In genomic region chr14:60094306-60094897, GRCh38 we compare ENCODE assay signal across 8 cellular contexts. TPM values are rescaled to one million over a fixed set of nuclear protein-coding genes. Genes with fewer than 3 reads are reported as not detected.
DNase-seq lines count a peak whose midpoint lies in the region; ATAC-seq and TF ChIP-seq lines count a peak whose summit lies in the region.

No MANE protein-coding gene starts in this region.

- in situ Hi-C loops in mammary epithelial cell (cut with MboI; ENCODE audit: low sequenced_read_pairs in 2 of 2) = loop anchor here in 1 of 2 donors (5.0 kb wide), 1 partner anchor 68 kb away; no protein-coding TSS in a partner anchor

- no TSS peak for BruUV-seq in mammary epithelial cell (replicated peaks; lab: Mats Ljungman, UMichigan)

- ATAC-seq in DND-41 (ENCODE audit: insufficient read depth, low read depth) (no peak), HG03460 (IDR thresholded peaks at IDR 0.05; ENCODE audit: unreplicated experiment) (no peak)
- ATAC-seq in naive thymus-derived CD4-positive, alpha-beta T cell = no peak

- H3K4me3 ChIP-seq in DND-41 (ENCODE audit: low read depth in 1 of 2, low read length in 2 of 2) (peak overlapping the region in 1 of 2 experiments; percentile 82; a peak in 2 of 4 replicates), mammary epithelial cell (replicated peaks in 1 of 3; ENCODE audit: insufficient read depth in 1 of 3, low read depth in 2 of 3, low read length in 3 of 3) (peak overlapping the region; percentile 66 to 86 (median 75)), Peyer's patch (no peak overlapping the region)
- H3K4me3 ChIP-seq in naive thymus-derived CD4-positive, alpha-beta T cell (ENCODE audit: low read length) = no peak overlapping the region
- H3K4me3 ChIP-seq in effector memory CD4-positive, alpha-beta T cell (ENCODE audit: insufficient read depth, low read depth, low read length, poor library complexity, severe bottlenecking) = no peak overlapping the region

- H2AFZ ChIP-seq in DND-41 (ENCODE audit: low read depth, low read length) (no peak overlapping the region), mammary epithelial cell (ENCODE audit: low read depth, low read length) (no peak overlapping the region)

- H3K9ac ChIP-seq in DND-41 (ENCODE audit: low read depth, low read length) = peak overlapping the region; percentile 9
- no peak overlapping the region for H3K9ac ChIP-seq in mammary epithelial cell (ENCODE audit: insufficient read depth, low read length)

- peak overlapping the region in 6 of 9 donors; percentile 38 to 99 (median 74) for H3K27ac Mint-ChIP-seq in naive thymus-derived CD4-positive, alpha-beta T cell

- H3K4me3 Mint-ChIP-seq in naive thymus-derived CD4-positive, alpha-beta T cell = peak overlapping the region; percentile 75 to 98 (median 94)

- CTCF ChIA-PET in mammary epithelial cell (lab: Charles Lee; ENCODE audit: low non-redundant PET) = no interaction called here
- CTCF ChIA-PET in naive thymus-derived CD4-positive, alpha-beta T cell (lab: Charles Lee) = interaction anchor here (1.0 kb wide), 1 partner anchor 71 kb away, joined by 3 read pairs; the partner anchor contains the start of gene DHRS7

- peaks cover 24% of the 10 kb centered on the region for H3K36me3 ChIP-seq in DND-41 (ENCODE audit: insufficient read depth, low read length)
- H3K36me3 ChIP-seq in mammary epithelial cell (ENCODE audit: insufficient read depth, low read length) = no peaks in the 10 kb centered on the region
- H3K36me3 ChIP-seq in naive thymus-derived CD4-positive, alpha-beta T cell (ENCODE audit: control insufficient read depth in 2 of 3, insufficient read depth in 3 of 3, low read length in 3 of 3) = peaks cover 0 to 5% (median 0%) of the 10 kb centered on the region in 3 experiments
- H3K36me3 ChIP-seq in effector memory CD4-positive, alpha-beta T cell (ENCODE audit: control insufficient read depth, insufficient read depth, low read length) = no peaks in the 10 kb centered on the region
- H3K36me3 ChIP-seq in Peyer's patch = peaks cover 0 to 6% (median 0%) of the 10 kb centered on the region in 3 donors

- peaks cover 28 to 64% (median 54%) of the 10 kb centered on the region in 7 donors for H3K4me1 Mint-ChIP-seq in naive thymus-derived CD4-positive, alpha-beta T cell

- peak; percentile 43 for DNase-seq in DND-41
- DNase-seq in LoVo (ENCODE audit: low spot score) = peak; percentile 9
- DNase-seq in mammary epithelial cell = no peak
- DNase-seq in naive thymus-derived CD4-positive, alpha-beta T cell = peak in 2 of 9 donors; percentile 2 to 27
- no peak for DNase-seq in effector memory CD4-positive, alpha-beta T cell
- DNase-seq in GOT3 (lab: John Stamatoyannopoulos, UW) = no peak
- no peak for DNase-seq in Peyer's patch

- TF ChIP-seq POLR2A in Peyer's patch (IDR thresholded peaks at IDR 0.05) = no peak

- H4K20me1 ChIP-seq in DND-41 (ENCODE audit: insufficient read depth, low read length) (peaks cover 16% of the 10 kb centered on the region; the same call in 1 of the 2 replicates), mammary epithelial cell (ENCODE audit: insufficient read depth, low read length) (no peaks in the 10 kb centered on the region)

- H3K27me3 Mint-ChIP-seq in naive thymus-derived CD4-positive, alpha-beta T cell = no peaks in the 10 kb centered on the region

- TF ChIP-seq CTCF in DND-41 (IDR thresholded peaks at IDR 0.05; ENCODE audit: borderline replicate concordance, extremely low read depth, low read length, poor library complexity, severe bottlenecking) (no peak), mammary epithelial cell (conservative IDR thresholded peaks at IDR 0.05 in 1 of 2, IDR thresholded peaks at IDR 0.05 in 1 of 2; ENCODE audit: extremely low read depth in 1 of 2, insufficient read depth in 1 of 2, low read depth in 1 of 2, low read length in 2 of 2) (no peak), Peyer's patch (IDR thresholded peaks at IDR 0.05) (no peak)

- H3K4me1 ChIP-seq in DND-41 (ENCODE audit: insufficient read depth, low read length) = peaks cover 41% of the 10 kb centered on the region
- H3K4me1 ChIP-seq in mammary epithelial cell (ENCODE audit: insufficient read depth, low read length) = peaks cover 24% of the 10 kb centered on the region
- H3K4me1 ChIP-seq in naive thymus-derived CD4-positive, alpha-beta T cell (ENCODE audit: control insufficient read depth in 2 of 2, insufficient read depth in 2 of 2, low read length in 2 of 2) = peaks cover 14 to 16% of the 10 kb centered on the region in 2 donors
- peaks cover 7% of the 10 kb centered on the region for H3K4me1 ChIP-seq in effector memory CD4-positive, alpha-beta T cell (ENCODE audit: control insufficient read depth, insufficient read depth, low read length, poor library complexity, severe bottlenecking)
- H3K4me1 ChIP-seq in Peyer's patch = peaks cover 0 to 34% (median 4%) of the 10 kb centered on the region in 4 donors

- intact Hi-C loops in mammary epithelial cell (cut with micrococcal nuclease) = loop anchor here (10.0 kb wide), 1 partner anchor 610 kb away; the partner anchor contains the start of genes JKAMP and L3HYPDH
- intact Hi-C loops in naive thymus-derived CD4-positive, alpha-beta T cell (cut with micrococcal nuclease) = loop anchor here (5.0 kb wide), 3 partner anchors 658 to 1667 kb away; partner anchors contain the start of genes KIAA0586 (in 2 of the 2), SLC38A6 (in 2 of the 2), TIMM9 (in 2 of the 2) and TRMT5 (in 2 of the 2)

- 30% methylated on average over 3 of the region's 5 CpGs for WGBS in mammary epithelial cell (ENCODE audit: low coverage, missing lambda C conversion rate)

- H3K9me3 Mint-ChIP-seq in naive thymus-derived CD4-positive, alpha-beta T cell = peaks cover 0 to 2% (median 0%) of the 10 kb centered on the region in 11 donors

- dilution Hi-C loops in mammary epithelial cell (cut with HindIII; ENCODE audit: low sequenced_read_pairs) = no loop called here

- H3K27me3 ChIP-seq in DND-41 (ENCODE audit: insufficient read depth, low read length, poor library complexity) (no peaks in the 10 kb centered on the region), mammary epithelial cell (ENCODE audit: insufficient read depth, low read length) (no peaks in the 10 kb centered on the region), Peyer's patch (no peaks in the 10 kb centered on the region)
- no peaks in the 10 kb centered on the region for H3K27me3 ChIP-seq in naive thymus-derived CD4-positive, alpha-beta T cell (ENCODE audit: control insufficient read depth in 2 of 2, insufficient read depth in 2 of 2, low read length in 2 of 2)
- no peaks in the 10 kb centered on the region for H3K27me3 ChIP-seq in effector memory CD4-positive, alpha-beta T cell (replicated peaks; ENCODE audit: control insufficient read depth, insufficient read depth, low read length, poor library complexity, severe bottlenecking)

- no peaks in the 10 kb centered on the region for H3K9me3 ChIP-seq in DND-41 (ENCODE audit: insufficient read depth, low read length, severe bottlenecking)
- no peaks in the 10 kb centered on the region for H3K9me3 ChIP-seq in mammary epithelial cell (replicated peaks; ENCODE audit: insufficient read depth, low read length)
- H3K9me3 ChIP-seq in naive thymus-derived CD4-positive, alpha-beta T cell (ENCODE audit: control insufficient read depth in 2 of 3, low read length in 3 of 3) = no peaks in the 10 kb centered on the region
- no peaks in the 10 kb centered on the region for H3K9me3 ChIP-seq in effector memory CD4-positive, alpha-beta T cell (ENCODE audit: control insufficient read depth, low read length)
- no peaks in the 10 kb centered on the region for H3K9me3 ChIP-seq in Peyer's patch

- POLR2A ChIA-PET in naive thymus-derived CD4-positive, alpha-beta T cell (lab: Charles Lee) = no interaction called here

- peaks cover 73% of the 10 kb centered on the region for H3K79me2 ChIP-seq in DND-41 (ENCODE audit: insufficient read depth, low read length)
- peaks cover 73% of the 10 kb centered on the region for H3K79me2 ChIP-seq in mammary epithelial cell (ENCODE audit: insufficient read depth, low read length)

- H3K27ac ChIP-seq in DND-41 (ENCODE audit: low read length) (peak overlapping the region; percentile 59), mammary epithelial cell (ENCODE audit: insufficient read depth, low read depth, low read length) (peak overlapping the region; percentile 99), Peyer's patch (no peak overlapping the region)
- no peak overlapping the region for H3K27ac ChIP-seq in naive thymus-derived CD4-positive, alpha-beta T cell (ENCODE audit: low read depth, low read length)
- H3K27ac ChIP-seq in effector memory CD4-positive, alpha-beta T cell (ENCODE audit: insufficient read depth, low read length, poor library complexity, severe bottlenecking) = no peak overlapping the region

- H3K4me2 ChIP-seq in DND-41 (ENCODE audit: insufficient read depth, low read length) (peak overlapping the region; percentile 65), mammary epithelial cell (ENCODE audit: insufficient read depth, low read depth, low read length) (peak overlapping the region; percentile 85)

- peaks cover 8 to 23% (median 16%) of the 10 kb centered on the region in 5 donors for H3K36me3 Mint-ChIP-seq in naive thymus-derived CD4-positive, alpha-beta T cell

RNA-seq across cellular contexts. Expression of gene PCNX4, which starts 2.7 kb away (rescaled TPM):
- 100 to 1,000 TPM in 1 of 2 donors, 10 to 100 TPM in 1; 54.5 to 104 TPM for total RNA-seq in mammary epithelial cell
- 19.9 TPM for polyA plus RNA-seq in mammary epithelial cell
- polyA minus RNA-seq in mammary epithelial cell = 110 TPM
- total RNA-seq in naive thymus-derived CD4-positive, alpha-beta T cell = 10 to 100 TPM; 34.9 to 48.2 (median 43.3) TPM
- polyA plus RNA-seq in naive thymus-derived CD4-positive, alpha-beta T cell = 10 to 100 TPM; 17.2 to 22.5 TPM
- 10 to 100 TPM; 42.2 to 60.2 (median 51.9) TPM for total RNA-seq in Peyer's patch

Comparison
In these comparisons a context has a peak if more than half of its experiments do, and no peak if none do; other contexts are left out.
1. DNase-seq: peak in DND-41 (single experiment) and LoVo (single experiment); none in mammary epithelial cell (single experiment), effector memory CD4-positive, alpha-beta T cell (0 of 3), GOT3 (single experiment) and Peyer's patch (0 of 3).
2. H3K27ac ChIP-seq: peak in DND-41 (single experiment) and mammary epithelial cell (single experiment); none in naive thymus-derived CD4-positive, alpha-beta T cell (single experiment), effector memory CD4-positive, alpha-beta T cell (single experiment) and Peyer's patch (0 of 4).
3. H3K4me3 ChIP-seq: peak in mammary epithelial cell (3 of 3); none in naive thymus-derived CD4-positive, alpha-beta T cell (single experiment), effector memory CD4-positive, alpha-beta T cell (single experiment) and Peyer's patch (0 of 4).